9 cellular contexts compared by ENCODE assay signal in genomic region chr6:89411019-89411268, GRCh38. TPM values are rescaled to one million over a fixed set of nuclear protein-coding genes. Genes with fewer than 3 reads are reported as not detected.
DNase-seq lines count a peak whose midpoint lies in the region; ATAC-seq, FAIRE-seq and TF ChIP-seq lines count a peak whose summit lies in the region.
"Had no signal": no experiment of that assay in that cellular context is flagged by ENCODE, and none has a peak within 500 bp of the region (broad histone marks: within the 10 kb centered on the region; RNA-seq: fewer than 3 reads in every experiment).

No MANE protein-coding gene starts in this region.

- TF ChIP-seq RAD21 in K562 (CRISPR knock-in tag; conservative IDR thresholded peaks at IDR 0.05 in 1 of 2, IDR thresholded peaks at IDR 0.05 in 1 of 2), result no peak

- no peak for FAIRE-seq in K562 (lab: Jason Lieb, UNC)

- H3K27ac ChIP-seq in K562 (ENCODE audit: extremely low read depth, low read depth, low read length) (no peak overlapping the region), suprapubic skin (peak overlapping the region; percentile 80)

- H3K4me2 ChIP-seq in K562 (ENCODE audit: insufficient read depth, low read length), result no peak overlapping the region

- H3K9me3 ChIP-seq in K562 (replicated peaks; ENCODE audit: control insufficient read depth, insufficient read depth, low read depth, low read length) (no peaks in the 10 kb centered on the region), suprapubic skin (no peaks in the 10 kb centered on the region)

- TF ChIP-seq EP300 in K562 (IDR thresholded peaks at IDR 0.05; ENCODE audit: low read length) (no peak), suprapubic skin (IDR thresholded peaks at IDR 0.05) (no peak)

- no peak overlapping the region for H3K9ac ChIP-seq in K562 (ENCODE audit: insufficient read depth in 1 of 2, low read depth in 2 of 2, low read length in 2 of 2)

- POLR2A ChIA-PET in K562 (lab: Yijun Ruan, JAX), result no interaction called here

- CTCF ChIA-PET in K562 (lab: Yijun Ruan, JAX; ENCODE audit: low intra/inter-chr PET ratio), result no interaction called here

- no peak for TF ChIP-seq CTCF in LNCaP clone FGC (IDR thresholded peaks at IDR 0.05; ENCODE audit: control insufficient read depth, extremely low read depth, insufficient read depth)
- TF ChIP-seq CTCF in K562 (IDR thresholded peaks at IDR 0.05 in 2 of 3, conservative IDR thresholded peaks at IDR 0.05 in 1 of 3; ENCODE audit: insufficient read depth in 2 of 3, low read depth in 1 of 3, low read length in 3 of 3), result no peak
- TF ChIP-seq CTCF in suprapubic skin (IDR thresholded peaks at IDR 0.05), result no peak

- peak overlapping the region; percentile 55 for H3K4me3 ChIP-seq in LNCaP clone FGC (ENCODE audit: low read depth, low read length)
- H3K4me3 ChIP-seq in K562, result no peak overlapping the region
- H3K4me3 ChIP-seq in suprapubic skin, result peak overlapping the region; percentile 79

- TF ChIP-seq POLR2A in K562 (conservative IDR thresholded peaks at IDR 0.05) (no peak), suprapubic skin (IDR thresholded peaks at IDR 0.05) (no peak)

- H4K20me1 ChIP-seq in K562 (replicated peaks; ENCODE audit: control insufficient read depth, insufficient read depth, low read length), result 0 out of 2 replicates have a peak, but pooled peaks cover 3% of the 10 kb centered on the region

- H3K36me3 ChIP-seq in K562 (ENCODE audit: control insufficient read depth, insufficient read depth, low read length) (no peaks in the 10 kb centered on the region), suprapubic skin (no peaks in the 10 kb centered on the region)

- H3K27me3 ChIP-seq in K562 (ENCODE audit: control insufficient read depth in 2 of 2, insufficient read depth in 2 of 2, low read length in 2 of 2) (peaks cover 32 to 53% of the 10 kb centered on the region in 2 experiments), suprapubic skin (no peaks in the 10 kb centered on the region)

- no peaks in the 10 kb centered on the region for H3K79me2 ChIP-seq in K562 (ENCODE audit: control insufficient read depth, insufficient read depth, low read length)

- WGBS in K562 (ENCODE audit: insufficient coverage, low coverage, missing lambda C conversion rate), result 3% methylated on average over 12 of the region's 12 CpGs
- WGBS in suprapubic skin, result 0% methylated on average over 11 of the region's 12 CpGs

- H3K4me1 ChIP-seq in K562 (replicated peaks in 1 of 2; ENCODE audit: control insufficient read depth in 2 of 2, insufficient read depth in 2 of 2, low read length in 2 of 2) (peaks cover 0 to 17% of the 10 kb centered on the region in 2 experiments; a peak in 2 of 5 replicates), suprapubic skin (peaks cover 25% of the 10 kb centered on the region)

- BruUV-seq in K562 (replicated peaks; lab: Mats Ljungman, UMichigan), result no TSS peak

- DNase-seq in NCI-H146 (lab: John Stamatoyannopoulos, UW), result peak; percentile 47
- no peak for DNase-seq in NCI-H146 treated with DMSO at 0.1 percent for 48 hours (lab: John Stamatoyannopoulos, UW; ENCODE audit: unreplicated experiment)
- DNase-seq in LNCaP clone FGC (ENCODE audit: low read depth), result no peak
- no peak for DNase-seq in K562 (ENCODE audit: extremely low read depth in 1 of 4, low spot score in 3 of 4)
- DNase-seq in left kidney (ENCODE audit: low read depth, low spot score), result peak; percentile 72
- no peak for DNase-seq in suprapubic skin (ENCODE audit: low spot score in 2 of 2)

- ATAC-seq in K562, result no peak
- ATAC-seq in GM19328 (IDR thresholded peaks at IDR 0.05; ENCODE audit: unreplicated experiment), result no peak
- no peak for ATAC-seq in GM21737 (IDR thresholded peaks at IDR 0.05; ENCODE audit: unreplicated experiment)

- peaks cover 2% of the 10 kb centered on the region for H3K9me1 ChIP-seq in K562 (ENCODE audit: control insufficient read depth, insufficient read depth, low read length)

- intact Hi-C loops in K562 (cut with micrococcal nuclease), result no loop called here

- H2AFZ ChIP-seq in K562 (ENCODE audit: low read depth, low read length), result no peak overlapping the region

- in situ Hi-C loops in K562 (cut with MboI), result no loop called here

TF ChIP-seq in K562, 482 proteins besides CTCF, POLR2A, EP300 and RAD21:
- TF ChIP-seq ZNF785 (CRISPR knock-in tag; IDR thresholded peaks at IDR 0.05), result no peak
- no peak for TF ChIP-seq ETV6 (IDR thresholded peaks at IDR 0.05; ENCODE audit: borderline replicate concordance in 1 of 2, low read depth in 2 of 2, low read length in 1 of 2)
- no peak for TF ChIP-seq ETV6 (CRISPR knock-in tag; IDR thresholded peaks at IDR 0.05; ENCODE audit: borderline replicate concordance)
- TF ChIP-seq CBX8 (IDR thresholded peaks at IDR 0.05; ENCODE audit: borderline replicate concordance, extremely low read depth, low read depth, low read length, poor library complexity, severe bottlenecking), result peak; percentile 1

RNA-seq across cellular contexts. Expression of gene RRAGD, which starts 1.1 kb away (rescaled TPM):
- not detected in 2 replicates for total RNA-seq in K562 (2011; cell fraction: chromatin; rRNA removed; ENCODE audit: low replicate concordance)
- not detected in 2 replicates for total RNA-seq in K562 (2011; cell fraction: nucleolus; rRNA removed)
- not detected in 2 replicates for total RNA-seq in K562 (2011; cell fraction: nucleoplasm; rRNA removed)
- total RNA-seq in K562 (2014; rRNA removed), result not detected in 2 replicates
- total RNA-seq in K562 (2014; rRNA removed; fragmentation: Illumina TruSeq; extraction: Trizol), result not detected in 2 replicates
- 0.07 TPM in 1 of 2 replicates, not detected in the other for total RNA-seq in K562 (2015; rRNA removed; fragmentation: Illumina TruSeq; extraction: Trizol)
- 0.04 TPM in 1 of 2 replicates, not detected in the other for total RNA-seq in K562 (2021)
- 0.03 and 0.24 TPM in 2 replicates for polyA plus RNA-seq in K562 (2011; rRNA removed)
- 0.03 TPM in 1 of 2 replicates, not detected in the other for polyA plus RNA-seq in K562 (2011; cell fraction: cytosol; rRNA removed)
- polyA plus RNA-seq in K562 (2011; cell fraction: nucleus; rRNA removed), result 0.14 TPM in 1 of 2 replicates, not detected in the other
- polyA plus RNA-seq in K562 (2012), result 0.03 and 0.12 TPM in 2 replicates
- polyA plus RNA-seq in K562 (2014; fragmentation: Illumina TruSeq; extraction: Trizol), result not detected in 2 replicates
- not detected for polyA plus RNA-seq in K562 (2014; fragmentation: Nextera tagmentation; extraction: Ambion mirVana)
- polyA plus RNA-seq in K562 (2014; rRNA removed), result not detected in 2 replicates
- polyA minus RNA-seq in K562 (2011; rRNA and poly(A)+ RNA removed), result 0.15 TPM in 1 of 2 replicates, not detected in the other
- polyA minus RNA-seq in K562 (2011; cell fraction: cytosol; rRNA and poly(A)+ RNA removed), result not detected in 2 replicates
- not detected in 2 replicates for polyA minus RNA-seq in K562 (2011; cell fraction: nucleus; rRNA and poly(A)+ RNA removed)
- total RNA-seq in suprapubic skin, result 10 to 100 TPM; 13.7 to 24.3 (median 17.9) TPM
- polyA plus RNA-seq: AG04450 had no signal

RNA-seq across cellular contexts. Expression of gene ANKRD6, which starts 22.0 kb away (rescaled TPM):
- 0.26 TPM in 1 of 2 replicates, not detected in the other for total RNA-seq in K562 (2011; cell fraction: chromatin; rRNA removed; ENCODE audit: low replicate concordance)
- total RNA-seq in K562 (2011; cell fraction: nucleolus; rRNA removed), result not detected in 2 replicates
- total RNA-seq in K562 (2011; cell fraction: nucleoplasm; rRNA removed), result not detected in 2 replicates
- total RNA-seq in K562 (2014; rRNA removed), result not detected in 2 replicates
- total RNA-seq in K562 (2014; rRNA removed; fragmentation: Illumina TruSeq; extraction: Trizol), result 0.22 TPM in 1 of 2 replicates, not detected in the other
- not detected in 2 replicates for total RNA-seq in K562 (2015; rRNA removed; fragmentation: Illumina TruSeq; extraction: Trizol)
- total RNA-seq in K562 (2021), result 0.13 TPM in 1 of 2 replicates, not detected in the other
- polyA plus RNA-seq in K562 (2011; rRNA removed), result 0.08 and 0.23 TPM in 2 replicates
- polyA plus RNA-seq in K562 (2011; cell fraction: cytosol; rRNA removed), result 0.01 and 0.03 TPM in 2 replicates
- polyA plus RNA-seq in K562 (2011; cell fraction: nucleus; rRNA removed), result 0.07 and 0.13 TPM in 2 replicates
- 0.12 and 0.55 TPM in 2 replicates for polyA plus RNA-seq in K562 (2012)
- polyA plus RNA-seq in K562 (2014; fragmentation: Illumina TruSeq; extraction: Trizol), result not detected in 2 replicates
- polyA plus RNA-seq in K562 (2014; fragmentation: Nextera tagmentation; extraction: Ambion mirVana), result under 1 TPM; 0.04 TPM
- polyA plus RNA-seq in K562 (2014; rRNA removed), result 1.3 TPM in 1 of 2 replicates, not detected in the other
- 0.54 TPM in 1 of 2 replicates, not detected in the other for polyA minus RNA-seq in K562 (2011; rRNA and poly(A)+ RNA removed)
- 1.3 TPM in 1 of 2 replicates, not detected in the other for polyA minus RNA-seq in K562 (2011; cell fraction: cytosol; rRNA and poly(A)+ RNA removed)
- not detected in 2 replicates for polyA minus RNA-seq in K562 (2011; cell fraction: nucleus; rRNA and poly(A)+ RNA removed)
- 1 to 10 TPM; 3.4 to 6.9 (median 5.4) TPM for total RNA-seq in suprapubic skin

RNA-seq across cellular contexts. Expression of gene UBE2J1, which starts 58.4 kb away (rescaled TPM):
- 4.2 and 10.1 TPM in 2 replicates for total RNA-seq in K562 (2011; cell fraction: chromatin; rRNA removed; ENCODE audit: low replicate concordance)
- total RNA-seq in K562 (2011; cell fraction: nucleolus; rRNA removed), result 3.0 and 3.3 TPM in 2 replicates
- 6.1 and 12.7 TPM in 2 replicates for total RNA-seq in K562 (2011; cell fraction: nucleoplasm; rRNA removed)
- total RNA-seq in K562 (2014; rRNA removed) (19.6 and 19.7 TPM in 2 replicates), K562 (2014; rRNA removed; fragmentation: Illumina TruSeq; extraction: Trizol) (27.2 and 30.0 TPM in 2 replicates), K562 (2015; rRNA removed; fragmentation: Illumina TruSeq; extraction: Trizol) (25.8 and 28.5 TPM in 2 replicates), K562 (2021) (22.0 and 22.4 TPM in 2 replicates), suprapubic skin (10 to 100 TPM; 18.7 to 26.1 (median 20.6) TPM)
- polyA plus RNA-seq in K562 (2011; rRNA removed) (25.8 and 32.6 TPM in 2 replicates), K562 (2014; fragmentation: Illumina TruSeq; extraction: Trizol) (24.6 and 28.9 TPM in 2 replicates), K562 (2014; fragmentation: Nextera tagmentation; extraction: Ambion mirVana) (10 to 100 TPM; 11.6 to 14.9 TPM), K562 (2014; rRNA removed) (18.8 and 20.6 TPM in 2 replicates)
- polyA plus RNA-seq in K562 (2011; cell fraction: cytosol; rRNA removed), result 11.5 and 16.4 TPM in 2 replicates
- polyA plus RNA-seq in K562 (2011; cell fraction: nucleus; rRNA removed), result 6.1 and 7.8 TPM in 2 replicates
- 19.3 and 26.0 TPM in 2 replicates for polyA plus RNA-seq in K562 (2012)
- 34.0 and 34.2 TPM in 2 replicates for polyA minus RNA-seq in K562 (2011; rRNA and poly(A)+ RNA removed)
- polyA minus RNA-seq in K562 (2011; cell fraction: cytosol; rRNA and poly(A)+ RNA removed), result 12.6 and 13.2 TPM in 2 replicates
- polyA minus RNA-seq in K562 (2011; cell fraction: nucleus; rRNA and poly(A)+ RNA removed), result 3.6 and 7.0 TPM in 2 replicates

Comparison
In these comparisons a context has a peak if more than half of its experiments do, and no peak if none do; other contexts are left out.
1. DNase-seq: peak in NCI-H146 (single experiment) and left kidney (single experiment); none in NCI-H146 treated with DMSO at 0.1 percent for 48 hours (single experiment), LNCaP clone FGC (single experiment), K562 (0 of 4) and suprapubic skin (0 of 2).
2. RNA of gene RRAGD, which starts 1.1 kb away (total RNA-seq): 13.7 to 24.3 TPM in suprapubic skin; 0.04 to 0.07 TPM in K562; every median in the first group is over 10 times any median in the second.